15 cellular contexts compared by ENCODE assay signal in the genomic region with DNA sequence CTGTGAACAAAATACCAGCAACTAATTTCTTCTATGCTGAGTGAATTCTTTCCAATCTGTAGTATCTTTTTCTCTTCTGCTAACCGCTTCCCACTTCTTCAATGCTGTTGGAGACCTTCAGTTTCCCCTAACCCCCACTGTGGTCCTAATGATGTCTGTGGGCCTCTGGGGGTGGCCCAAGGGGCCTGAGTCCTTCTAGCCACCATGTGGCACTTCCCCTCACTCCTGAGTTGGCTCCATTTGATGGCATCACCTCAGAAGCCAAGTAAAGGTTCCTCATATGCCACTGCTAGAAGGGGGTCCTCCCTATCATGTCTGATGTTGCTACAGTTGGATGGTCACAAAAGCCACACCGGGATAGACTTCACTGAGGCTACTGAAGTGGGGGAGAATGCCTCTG. TPM values are rescaled to one million over a fixed set of nuclear protein-coding genes. Genes with fewer than 3 reads are reported as not detected.
A peak's percentile ranks its signal among the peaks of the same experiment; 100 is the strongest.
DNase-seq lines count a peak whose midpoint lies in the region; ATAC-seq and TF ChIP-seq lines count a peak whose summit lies in the region.
"Had no signal": no experiment of that assay in that cellular context is flagged by ENCODE, and none has a peak within 500 bp of the region (broad histone marks: within the 10 kb centered on the region; RNA-seq: fewer than 3 reads in every experiment).

No MANE protein-coding gene starts in this region.

- TF ChIP-seq POLR2A in stomach (IDR thresholded peaks at IDR 0.05): no peak

- H3K4me3 Mint-ChIP-seq in activated naive CD4-positive, alpha-beta T cell treated with anti-CD3 and anti-CD28 coated beads for 36 hours: no peak overlapping the region
- peak overlapping the region; percentile 84 to 97 for H3K4me3 Mint-ChIP-seq in effector memory CD8-positive, alpha-beta T cell
- H3K4me3 Mint-ChIP-seq: type B pancreatic cell had no signal

- CTCF ChIA-PET in activated naive CD4-positive, alpha-beta T cell treated with anti-CD3 and anti-CD28 coated beads for 36 hours (lab: Charles Lee): interaction anchor here (0.7 to 7.5 kb wide), 7 partner anchors 15 to 309 kb away, joined by 3 to 69 read pairs (median 4); no protein-coding TSS in a partner anchor

- peak overlapping the region; percentile 93 for H3K27ac Mint-ChIP-seq in activated naive CD4-positive, alpha-beta T cell treated with anti-CD3 and anti-CD28 coated beads for 36 hours
- H3K27ac Mint-ChIP-seq in effector memory CD8-positive, alpha-beta T cell: peak overlapping the region; percentile 81 to 97
- H3K27ac Mint-ChIP-seq: type B pancreatic cell had no signal

- peaks cover 98% of the 10 kb centered on the region for H3K4me1 Mint-ChIP-seq in activated naive CD4-positive, alpha-beta T cell treated with anti-CD3 and anti-CD28 coated beads for 36 hours (ENCODE audit: low read depth)
- H3K4me1 Mint-ChIP-seq in effector memory CD8-positive, alpha-beta T cell (ENCODE audit: low read depth in 2 of 2): peaks cover 95 to 96% of the 10 kb centered on the region in 2 donors

- TF ChIP-seq EP300 in stomach (IDR thresholded peaks at IDR 0.05): no peak

- H3K4me1 ChIP-seq in SJCRH30: peaks cover 53% of the 10 kb centered on the region
- H3K4me1 ChIP-seq in stomach: peaks cover 20 to 66% (median 26%) of the 10 kb centered on the region in 4 donors

- H3K36me3 ChIP-seq in SJCRH30 (no peaks in the 10 kb centered on the region), stomach (no peaks in the 10 kb centered on the region)
- H3K36me3 ChIP-seq: WERI-Rb-1 had no signal

- TF ChIP-seq CTCF in stomach (IDR thresholded peaks at IDR 0.05): no peak

- no peak for DNase-seq in activated naive CD4-positive, alpha-beta T cell treated with anti-CD3 and anti-CD28 coated beads for 36 hours
- DNase-seq in activated naive CD4-positive, alpha-beta T cell treated with Interleukin-2 at 50 U/mL for 16 hours: no peak
- DNase-seq in SJCRH30 (no peak), stomach (no peak), NCI-H1092 (lab: John Stamatoyannopoulos, UW) (no peak), NCI-H1436 (lab: John Stamatoyannopoulos, UW) (no peak), Kasumi-1 (lab: John Stamatoyannopoulos, UW) (no peak)
- DNase-seq in effector memory CD8-positive, alpha-beta T cell: no peak
- DNase-seq: activated effector memory CD4-positive, alpha-beta T cell treated with Interleukin-2 at 50 U/mL for 16 hours; cerebellar nuclear complex; DMS 273 treated with DMSO at 0.1 percent for 48 hours; NCI-H69; nucleus accumbens; WERI-Rb-1 had no signal

- no peaks in the 10 kb centered on the region for H3K27me3 Mint-ChIP-seq in activated naive CD4-positive, alpha-beta T cell treated with anti-CD3 and anti-CD28 coated beads for 36 hours (ENCODE audit: low read depth)
- no peaks in the 10 kb centered on the region for H3K27me3 Mint-ChIP-seq in effector memory CD8-positive, alpha-beta T cell
- H3K27me3 Mint-ChIP-seq: type B pancreatic cell had no signal

- H3K4me3 ChIP-seq in SJCRH30 (no peak overlapping the region), stomach (no peak overlapping the region)

- intact Hi-C loops in activated naive CD4-positive, alpha-beta T cell treated with anti-CD3 and anti-CD28 coated beads for 36 hours (cut with micrococcal nuclease): no loop called here
- intact Hi-C loops in stomach (cut with DNase I; ENCODE audit: low total_unique reads): no loop called here

- H3K27ac ChIP-seq in SJCRH30 (peak overlapping the region; percentile 91), stomach (peak overlapping the region in 4 of 5 donors; percentile 56 to 80 (median 70))
- H3K27ac ChIP-seq: WERI-Rb-1 had no signal

- no peak for ATAC-seq in effector memory CD8-positive, alpha-beta T cell (replicated peaks)

- no peaks in the 10 kb centered on the region for H3K27me3 ChIP-seq in SJCRH30
- H3K27me3 ChIP-seq in stomach: no peaks in the 10 kb centered on the region

- 92 to 100% (median 95%) methylated on average over 2 of the region's 2 CpGs for WGBS in stomach, 5 donors

- no peaks in the 10 kb centered on the region for H3K9me3 ChIP-seq in SJCRH30 (replicated peaks)
- no peaks in the 10 kb centered on the region for H3K9me3 ChIP-seq in stomach

- peaks cover 26% of the 10 kb centered on the region for H3K36me3 Mint-ChIP-seq in activated naive CD4-positive, alpha-beta T cell treated with anti-CD3 and anti-CD28 coated beads for 36 hours (ENCODE audit: low read depth)
- peaks cover 27% of the 10 kb centered on the region for H3K36me3 Mint-ChIP-seq in effector memory CD8-positive, alpha-beta T cell (ENCODE audit: insufficient read depth)
- H3K36me3 Mint-ChIP-seq: type B pancreatic cell had no signal

- H3K9me3 Mint-ChIP-seq in activated naive CD4-positive, alpha-beta T cell treated with anti-CD3 and anti-CD28 coated beads for 36 hours: no peaks in the 10 kb centered on the region
- H3K9me3 Mint-ChIP-seq in effector memory CD8-positive, alpha-beta T cell: no peaks in the 10 kb centered on the region
- H3K9me3 Mint-ChIP-seq: type B pancreatic cell had no signal

RNA-seq across cellular contexts. Expression of gene ARHGAP25, which starts 37.5 kb away (rescaled TPM):
- total RNA-seq in activated naive CD4-positive, alpha-beta T cell treated with anti-CD3 and anti-CD28 coated beads for 36 hours: 10 to 100 TPM; 43.0 to 46.7 TPM
- 6.3 and 6.6 TPM in 2 replicates for total RNA-seq in SJCRH30 (2014; rRNA removed; shearing (Covaris generic))
- total RNA-seq in stomach: 10 to 100 TPM in 2 of 5 donors, 1 to 10 TPM in 1, under 1 TPM in 1, not detected in 1; 0.29 to 17.1 (median 8.7) TPM
- polyA plus RNA-seq in stomach: 1 to 10 TPM; 3.6 to 6.3 (median 4.0) TPM
